ENCODE assay signal across 9 cellular contexts in genomic region chr22:19062909-19063308, GRCh38.
"Had no signal": no experiment of that assay in that cellular context is flagged by ENCODE, and none has a peak within 500 bp of the region (broad histone marks: within the 10 kb centered on the region; RNA-seq: fewer than 3 reads in every experiment).

No MANE protein-coding gene starts in this region.

- H3K4me3 ChIP-seq: ascending aorta, right atrium auricular region had no signal

- DNase-seq: activated B cell treated with CpG ODN at 0.5 μM for 24 hours; activated CD4-positive, alpha-beta T cell treated with anti-CD3 and anti-CD28 coated beads, Interleukin-2, amount 10 ng/mL, durations not matched to agents 24 days and 14 days; foreskin melanocyte; SHP77 had no signal

- H3K27me3 ChIP-seq: ascending aorta, right atrium auricular region had no signal

- H3K9me3 ChIP-seq: ascending aorta, right atrium auricular region had no signal

- H3K4me1 ChIP-seq: ascending aorta, right atrium auricular region had no signal

- ATAC-seq: activated T-helper 17 cell treated with anti-CD3 and anti-CD28 coated beads, Interleukin-2, amount 50 U/mL, for 72 hours; SK-N-SH treated with all-trans-retinoic acid at 6 μM for 48 hours; stimulated activated memory B cell treated with anti-CD40 and anti-IgM and Interleukin-4, amounts not matched to agents 10 μg/mL and 1 μg/mL and 100 μg/mL, for 72 hours had no signal

- H3K27ac ChIP-seq: ascending aorta, right atrium auricular region had no signal
